44 cellular contexts compared by ENCODE assay signal in genomic region chr11:56375324-56375723, GRCh38. TPM values are rescaled to one million over a fixed set of nuclear protein-coding genes. Genes with fewer than 3 reads are reported as not detected.
"Had no signal": no experiment of that assay in that cellular context is flagged by ENCODE, and none has a peak within 500 bp of the region (broad histone marks: within the 10 kb centered on the region; RNA-seq: fewer than 3 reads in every experiment).

TSS of gene OR8U1 (plus strand) at chr11:56375624. CDS start at chr11:56375624, 0 bp downstream.

- H3K27me3 Mint-ChIP-seq: activated naive CD4-positive, alpha-beta T cell treated with anti-CD3 and anti-CD28 coated beads, Interleukin-2, amount 10 ng/mL, durations not matched to agents 7 days and 5 days; activated naive CD4-positive, alpha-beta T cell treated with anti-CD3 and anti-CD28 coated beads, Interleukin-2, amount 50 U/mL, for 24 hours; activated naive CD8-positive, alpha-beta T cell; activated naive CD8-positive, alpha-beta T cell treated with anti-CD3 and anti-CD28 coated beads for 36 hours; activated naive CD8-positive, alpha-beta T cell treated with anti-CD3 and anti-CD28 coated beads, Interleukin-2, amount 10 ng/mL, durations not matched to agents 7 days and 5 days; activated naive CD8-positive, alpha-beta T cell treated with anti-CD3 and anti-CD28 coated beads, Interleukin-2, amount 50 U/mL, for 24 hours; activated T-cell treated with anti-CD3 and anti-CD28 coated beads, Interleukin-2, amount 50 U/mL, for 24 hours; activated T-helper 17 cell treated with anti-CD3 and anti-CD28 coated beads, Interleukin-2, amount 50 U/mL, for 72 hours; brain; central memory CD8-positive, alpha-beta T cell had no signal

- H3K27me3 ChIP-seq: adrenal gland, ascending aorta, body of pancreas, brain microvascular endothelial cell, breast epithelium, cardiac muscle cell had no signal

- H3K4me1 ChIP-seq: adrenal gland, ascending aorta, body of pancreas, breast epithelium had no signal

- H3K36me3 ChIP-seq: adrenal gland, ascending aorta, brain microvascular endothelial cell, breast epithelium, cardiac muscle cell had no signal

- H3K4me3 ChIP-seq: adrenal gland, ascending aorta, body of pancreas, breast epithelium, cardiac muscle cell had no signal

- H3K4me1 Mint-ChIP-seq: activated naive CD4-positive, alpha-beta T cell treated with anti-CD3 and anti-CD28 coated beads, Interleukin-2, amount 10 ng/mL, durations not matched to agents 7 days and 5 days; activated naive CD4-positive, alpha-beta T cell treated with anti-CD3 and anti-CD28 coated beads, Interleukin-2, amount 50 U/mL, for 24 hours; activated naive CD8-positive, alpha-beta T cell treated with anti-CD3 and anti-CD28 coated beads for 36 hours; activated naive CD8-positive, alpha-beta T cell treated with anti-CD3 and anti-CD28 coated beads, Interleukin-2, amount 10 ng/mL, durations not matched to agents 7 days and 5 days; activated naive CD8-positive, alpha-beta T cell treated with anti-CD3 and anti-CD28 coated beads, Interleukin-2, amount 50 U/mL, for 24 hours; activated T-helper 17 cell treated with anti-CD3 and anti-CD28 coated beads, Interleukin-2, amount 50 U/mL, for 72 hours; brain; central memory CD8-positive, alpha-beta T cell had no signal

- H3K27ac ChIP-seq: adrenal gland, ascending aorta, body of pancreas, brain microvascular endothelial cell, breast epithelium, cardiac muscle cell had no signal

- H3K4me3 Mint-ChIP-seq: activated naive CD4-positive, alpha-beta T cell treated with anti-CD3 and anti-CD28 coated beads for 36 hours; activated naive CD4-positive, alpha-beta T cell treated with anti-CD3 and anti-CD28 coated beads, Interleukin-2, amount 10 ng/mL, durations not matched to agents 7 days and 5 days; activated naive CD4-positive, alpha-beta T cell treated with anti-CD3 and anti-CD28 coated beads, Interleukin-2, amount 50 U/mL, for 24 hours; activated naive CD8-positive, alpha-beta T cell; activated naive CD8-positive, alpha-beta T cell treated with anti-CD3 and anti-CD28 coated beads for 36 hours; activated naive CD8-positive, alpha-beta T cell treated with anti-CD3 and anti-CD28 coated beads, Interleukin-2, amount 10 ng/mL, durations not matched to agents 7 days and 5 days; activated naive CD8-positive, alpha-beta T cell treated with anti-CD3 and anti-CD28 coated beads, Interleukin-2, amount 50 U/mL, for 24 hours; activated T-cell treated with anti-CD3 and anti-CD28 coated beads, Interleukin-2, amount 50 U/mL, for 24 hours; activated T-cell treated with anti-CD3 and anti-CD28 coated beads, Interleukin-2, amount 50 U/mL, for 4 hours; activated T-cell treated with anti-CD3 and anti-CD28 coated beads, Interleukin-2, amount 50 U/mL, for 72 hours; activated T-helper 1 cell treated with anti-CD3 and anti-CD28 coated beads, Interleukin-12 subunit alpha, Interleukin-12 subunit beta, Interleukin-2, Interleukin-4 antibody, amounts not matched to agents 30 ng/mL and 10 ng/mL and 1 ng/mL, durations not matched to agents 14 hours and 24 hours and 36 hours; activated T-helper 17 cell treated with anti-CD3 and anti-CD28 coated beads, Interleukin-2, amount 50 U/mL, for 72 hours; brain; central memory CD8-positive, alpha-beta T cell had no signal

- H3K27ac Mint-ChIP-seq: activated naive CD4-positive, alpha-beta T cell treated with anti-CD3 and anti-CD28 coated beads for 36 hours; activated naive CD4-positive, alpha-beta T cell treated with anti-CD3 and anti-CD28 coated beads, Interleukin-2, amount 10 ng/mL, durations not matched to agents 7 days and 5 days; activated naive CD4-positive, alpha-beta T cell treated with anti-CD3 and anti-CD28 coated beads, Interleukin-2, amount 50 U/mL, for 24 hours; activated naive CD4-positive, alpha-beta T cell treated with anti-CD3 and anti-CD28 coated beads, Interleukin-2, amount 50 U/mL, for 72 hours; activated naive CD8-positive, alpha-beta T cell; activated naive CD8-positive, alpha-beta T cell treated with anti-CD3 and anti-CD28 coated beads for 36 hours; activated naive CD8-positive, alpha-beta T cell treated with anti-CD3 and anti-CD28 coated beads, Interleukin-2, amount 10 ng/mL, durations not matched to agents 7 days and 5 days; activated naive CD8-positive, alpha-beta T cell treated with anti-CD3 and anti-CD28 coated beads, Interleukin-2, amount 50 U/mL, for 24 hours; activated T-cell treated with anti-CD3 and anti-CD28 coated beads, Interleukin-2, amount 50 U/mL, for 24 hours; activated T-cell treated with anti-CD3 and anti-CD28 coated beads, Interleukin-2, amount 50 U/mL, for 72 hours; activated T-helper 1 cell treated with anti-CD3 and anti-CD28 coated beads, Interleukin-12 subunit alpha, Interleukin-12 subunit beta, Interleukin-2, Interleukin-4 antibody, amounts not matched to agents 30 ng/mL and 10 ng/mL and 1 ng/mL, durations not matched to agents 14 hours and 24 hours and 36 hours; activated T-helper 17 cell treated with anti-CD3 and anti-CD28 coated beads, Interleukin-2, amount 50 U/mL, for 72 hours; activated T-helper 2 cell treated with anti-CD3 and anti-CD28 coated beads, Interferon-gamma antibody, Interleukin-2, Interleukin-4, amounts not matched to agents 10 μg/mL and 5 μg/mL and 100 μg/mL, durations not matched to agents 14 hours and 24 hours and 36 hours; brain had no signal

- DNase-seq: activated effector memory CD4-positive, alpha-beta T cell treated with anti-CD3 and anti-CD28 coated beads, Interleukin-2, amount 50 U/mL, for 16 hours; activated effector memory CD4-positive, alpha-beta T cell treated with Interleukin-2 at 50 U/mL for 16 hours; activated gamma-delta T cell; activated gamma-delta T cell treated with Interleukin-2 at 50 U/mL for 16 hours; activated naive CD4-positive, alpha-beta T cell; activated naive CD4-positive, alpha-beta T cell treated with anti-CD3 and anti-CD28 coated beads for 36 hours; activated naive CD4-positive, alpha-beta T cell treated with anti-CD3 and anti-CD28 coated beads, Interleukin-2, amount 10 ng/mL, durations not matched to agents 7 days and 5 days; activated naive CD4-positive, alpha-beta T cell treated with anti-CD3 and anti-CD28 coated beads, Interleukin-2, amount 50 U/mL, for 16 hours; activated naive CD4-positive, alpha-beta T cell treated with Interleukin-2 at 50 U/mL for 16 hours; activated naive CD8-positive, alpha-beta T cell treated with anti-CD3 and anti-CD28 coated beads for 36 hours; activated naive CD8-positive, alpha-beta T cell treated with anti-CD3 and anti-CD28 coated beads, Interleukin-2, amount 10 ng/mL, durations not matched to agents 7 days and 5 days; activated naive CD8-positive, alpha-beta T cell treated with anti-CD3 and anti-CD28 coated beads, Interleukin-2, amount 50 U/mL, for 24 hours; activated T-cell treated with anti-CD3 and anti-CD28 coated beads, Interleukin-2, amount 50 U/mL, for 1 hour; activated T-cell treated with anti-CD3 and anti-CD28 coated beads, Interleukin-2, amount 50 U/mL, for 24 hours; activated T-cell treated with anti-CD3 and anti-CD28 coated beads, Interleukin-2, amount 50 U/mL, for 4 hours; activated T-cell treated with anti-CD3 and anti-CD28 coated beads, Interleukin-2, amount 50 U/mL, for 48 hours; activated T-cell treated with anti-CD3 and anti-CD28 coated beads, Interleukin-2, amount 50 U/mL, for 72 hours; adrenal gland; amniotic stem cell; amygdala; anterior cingulate cortex; aorta; body of pancreas; brain microvascular endothelial cell; caudate nucleus; central memory CD4-positive, alpha-beta T cell; cerebellar nuclear complex had no signal

- H3K9me3 Mint-ChIP-seq: brain had no signal

- H3K36me3 Mint-ChIP-seq: activated naive CD4-positive, alpha-beta T cell treated with anti-CD3 and anti-CD28 coated beads, Interleukin-2, amount 10 ng/mL, durations not matched to agents 7 days and 5 days; activated naive CD4-positive, alpha-beta T cell treated with anti-CD3 and anti-CD28 coated beads, Interleukin-2, amount 50 U/mL, for 24 hours; activated naive CD4-positive, alpha-beta T cell treated with anti-CD3 and anti-CD28 coated beads, Interleukin-2, amount 50 U/mL, for 72 hours; activated naive CD8-positive, alpha-beta T cell; activated naive CD8-positive, alpha-beta T cell treated with anti-CD3 and anti-CD28 coated beads for 36 hours; activated naive CD8-positive, alpha-beta T cell treated with anti-CD3 and anti-CD28 coated beads, Interleukin-2, amount 10 ng/mL, durations not matched to agents 7 days and 5 days; brain had no signal

- H3K9me3 ChIP-seq: adrenal gland, ascending aorta, body of pancreas, breast epithelium had no signal

- ATAC-seq: activated naive CD4-positive, alpha-beta T cell treated with anti-CD3 and anti-CD28 coated beads, Interleukin-2, amount 50 U/mL, for 72 hours; activated naive CD8-positive, alpha-beta T cell treated with anti-CD3 and anti-CD28 coated beads, Interleukin-2, amount 50 U/mL, for 24 hours; activated T-cell treated with anti-CD3 and anti-CD28 coated beads, Interleukin-2, amount 50 U/mL, for 4 hours; activated T-cell treated with anti-CD3 and anti-CD28 coated beads, Interleukin-2, amount 50 U/mL, for 72 hours; activated T-helper 17 cell treated with anti-CD3 and anti-CD28 coated beads, Interleukin-2, amount 50 U/mL, for 72 hours; body of pancreas had no signal

RNA-seq across cellular contexts. Expression of gene OR8U1, which starts in this region (rescaled TPM):
- total RNA-seq: activated naive CD4-positive, alpha-beta T cell treated with anti-CD3 and anti-CD28 coated beads for 36 hours; activated naive CD4-positive, alpha-beta T cell treated with anti-CD3 and anti-CD28 coated beads, Interleukin-2, amount 50 U/mL, for 72 hours; activated naive CD8-positive, alpha-beta T cell treated with anti-CD3 and anti-CD28 coated beads for 36 hours; activated naive CD8-positive, alpha-beta T cell treated with anti-CD3 and anti-CD28 coated beads, Interleukin-2, amount 10 ng/mL, durations not matched to agents 7 days and 5 days; activated T-cell treated with anti-CD3 and anti-CD28 coated beads, Interleukin-2, amount 50 U/mL, for 4 hours; activated T-cell treated with anti-CD3 and anti-CD28 coated beads, Interleukin-2, amount 50 U/mL, for 72 hours; activated T-helper 1 cell treated with anti-CD3 and anti-CD28 coated beads, Interleukin-12 subunit alpha, Interleukin-12 subunit beta, Interleukin-2, Interleukin-4 antibody, amounts not matched to agents 30 ng/mL and 10 ng/mL and 1 ng/mL, durations not matched to agents 14 hours and 24 hours and 36 hours; activated T-helper 17 cell treated with anti-CD3 and anti-CD28 coated beads, Interleukin-2, amount 50 U/mL, for 72 hours; activated T-helper 2 cell treated with anti-CD3 and anti-CD28 coated beads, Interferon-gamma antibody, Interleukin-2, Interleukin-4, amounts not matched to agents 10 μg/mL and 5 μg/mL and 100 μg/mL, durations not matched to agents 14 hours and 24 hours and 36 hours; adrenal gland; aorta; ascending aorta; astrocyte; body of pancreas; breast epithelium; bronchial epithelial cell; cardiac muscle cell; cardiac septum; cerebellum; chondrocyte had no signal
- polyA plus RNA-seq: adipose tissue, adrenal gland, aorta, cardiac muscle cell had no signal
